1 cellular context compared by ENCODE assay signal in the genomic region with DNA sequence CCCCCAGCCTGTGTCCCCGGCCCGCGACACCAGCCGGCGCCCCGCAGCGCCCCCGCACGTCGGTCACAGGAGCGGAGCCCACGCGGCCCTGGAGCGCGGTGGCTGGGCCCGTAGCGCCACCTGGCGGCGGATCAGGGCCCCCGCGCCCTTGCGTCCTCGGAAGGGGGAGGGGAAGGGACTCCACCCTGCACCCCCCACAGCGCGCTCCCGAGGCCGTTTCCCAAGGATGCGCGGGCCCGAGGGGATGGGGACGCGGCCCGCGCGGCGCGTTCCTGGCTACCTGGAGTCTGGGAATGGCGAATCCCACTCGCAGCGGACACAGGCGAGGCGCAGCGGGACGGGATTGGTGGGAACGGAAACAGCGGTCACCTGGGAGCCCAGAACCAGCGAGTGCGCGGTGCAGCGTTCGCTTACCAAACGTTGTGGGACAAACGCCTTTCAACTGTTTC.
A peak's percentile ranks its signal among the peaks of the same experiment; 100 is the strongest.
TF ChIP-seq lines count a peak whose summit lies in the region.

No MANE protein-coding gene starts in this region.

TF ChIP-seq in K562, 482 proteins besides CTCF, POLR2A, EP300 and RAD21 (continued from another document and continues in another):
- TF ChIP-seq, protein P1, sequence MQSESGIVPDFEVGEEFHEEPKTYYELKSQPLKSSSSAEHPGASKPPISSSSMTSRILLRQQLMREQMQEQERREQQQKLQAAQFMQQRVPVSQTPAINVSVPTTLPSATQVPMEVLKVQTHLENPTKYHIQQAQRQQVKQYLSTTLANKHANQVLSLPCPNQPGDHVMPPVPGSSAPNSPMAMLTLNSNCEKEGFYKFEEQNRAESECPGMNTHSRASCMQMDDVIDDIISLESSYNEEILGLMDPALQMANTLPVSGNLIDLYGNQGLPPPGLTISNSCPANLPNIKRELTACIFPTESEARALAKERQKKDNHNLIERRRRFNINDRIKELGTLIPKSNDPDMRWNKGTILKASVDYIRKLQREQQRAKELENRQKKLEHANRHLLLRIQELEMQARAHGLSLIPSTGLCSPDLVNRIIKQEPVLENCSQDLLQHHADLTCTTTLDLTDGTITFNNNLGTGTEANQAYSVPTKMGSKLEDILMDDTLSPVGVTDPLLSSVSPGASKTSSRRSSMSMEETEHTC (IDR thresholded peaks at IDR 0.05): no peak
- TF ChIP-seq, protein P2, sequence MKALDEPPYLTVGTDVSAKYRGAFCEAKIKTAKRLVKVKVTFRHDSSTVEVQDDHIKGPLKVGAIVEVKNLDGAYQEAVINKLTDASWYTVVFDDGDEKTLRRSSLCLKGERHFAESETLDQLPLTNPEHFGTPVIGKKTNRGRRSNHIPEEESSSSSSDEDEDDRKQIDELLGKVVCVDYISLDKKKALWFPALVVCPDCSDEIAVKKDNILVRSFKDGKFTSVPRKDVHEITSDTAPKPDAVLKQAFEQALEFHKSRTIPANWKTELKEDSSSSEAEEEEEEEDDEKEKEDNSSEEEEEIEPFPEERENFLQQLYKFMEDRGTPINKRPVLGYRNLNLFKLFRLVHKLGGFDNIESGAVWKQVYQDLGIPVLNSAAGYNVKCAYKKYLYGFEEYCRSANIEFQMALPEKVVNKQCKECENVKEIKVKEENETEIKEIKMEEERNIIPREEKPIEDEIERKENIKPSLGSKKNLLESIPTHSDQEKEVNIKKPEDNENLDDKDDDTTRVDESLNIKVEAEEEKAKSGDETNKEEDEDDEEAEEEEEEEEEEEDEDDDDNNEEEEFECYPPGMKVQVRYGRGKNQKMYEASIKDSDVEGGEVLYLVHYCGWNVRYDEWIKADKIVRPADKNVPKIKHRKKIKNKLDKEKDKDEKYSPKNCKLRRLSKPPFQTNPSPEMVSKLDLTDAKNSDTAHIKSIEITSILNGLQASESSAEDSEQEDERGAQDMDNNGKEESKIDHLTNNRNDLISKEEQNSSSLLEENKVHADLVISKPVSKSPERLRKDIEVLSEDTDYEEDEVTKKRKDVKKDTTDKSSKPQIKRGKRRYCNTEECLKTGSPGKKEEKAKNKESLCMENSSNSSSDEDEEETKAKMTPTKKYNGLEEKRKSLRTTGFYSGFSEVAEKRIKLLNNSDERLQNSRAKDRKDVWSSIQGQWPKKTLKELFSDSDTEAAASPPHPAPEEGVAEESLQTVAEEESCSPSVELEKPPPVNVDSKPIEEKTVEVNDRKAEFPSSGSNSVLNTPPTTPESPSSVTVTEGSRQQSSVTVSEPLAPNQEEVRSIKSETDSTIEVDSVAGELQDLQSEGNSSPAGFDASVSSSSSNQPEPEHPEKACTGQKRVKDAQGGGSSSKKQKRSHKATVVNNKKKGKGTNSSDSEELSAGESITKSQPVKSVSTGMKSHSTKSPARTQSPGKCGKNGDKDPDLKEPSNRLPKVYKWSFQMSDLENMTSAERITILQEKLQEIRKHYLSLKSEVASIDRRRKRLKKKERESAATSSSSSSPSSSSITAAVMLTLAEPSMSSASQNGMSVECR (CRISPR knock-in tag; IDR thresholded peaks at IDR 0.05): no peak
- peak; percentile 87 for TF ChIP-seq SMC3 (conservative IDR thresholded peaks at IDR 0.05; ENCODE audit: insufficient read depth, low read depth, low read length)
- TF ChIP-seq ZNF41 (CRISPR knock-in tag; conservative IDR thresholded peaks at IDR 0.05): no peak
- TF ChIP-seq, protein P3, sequence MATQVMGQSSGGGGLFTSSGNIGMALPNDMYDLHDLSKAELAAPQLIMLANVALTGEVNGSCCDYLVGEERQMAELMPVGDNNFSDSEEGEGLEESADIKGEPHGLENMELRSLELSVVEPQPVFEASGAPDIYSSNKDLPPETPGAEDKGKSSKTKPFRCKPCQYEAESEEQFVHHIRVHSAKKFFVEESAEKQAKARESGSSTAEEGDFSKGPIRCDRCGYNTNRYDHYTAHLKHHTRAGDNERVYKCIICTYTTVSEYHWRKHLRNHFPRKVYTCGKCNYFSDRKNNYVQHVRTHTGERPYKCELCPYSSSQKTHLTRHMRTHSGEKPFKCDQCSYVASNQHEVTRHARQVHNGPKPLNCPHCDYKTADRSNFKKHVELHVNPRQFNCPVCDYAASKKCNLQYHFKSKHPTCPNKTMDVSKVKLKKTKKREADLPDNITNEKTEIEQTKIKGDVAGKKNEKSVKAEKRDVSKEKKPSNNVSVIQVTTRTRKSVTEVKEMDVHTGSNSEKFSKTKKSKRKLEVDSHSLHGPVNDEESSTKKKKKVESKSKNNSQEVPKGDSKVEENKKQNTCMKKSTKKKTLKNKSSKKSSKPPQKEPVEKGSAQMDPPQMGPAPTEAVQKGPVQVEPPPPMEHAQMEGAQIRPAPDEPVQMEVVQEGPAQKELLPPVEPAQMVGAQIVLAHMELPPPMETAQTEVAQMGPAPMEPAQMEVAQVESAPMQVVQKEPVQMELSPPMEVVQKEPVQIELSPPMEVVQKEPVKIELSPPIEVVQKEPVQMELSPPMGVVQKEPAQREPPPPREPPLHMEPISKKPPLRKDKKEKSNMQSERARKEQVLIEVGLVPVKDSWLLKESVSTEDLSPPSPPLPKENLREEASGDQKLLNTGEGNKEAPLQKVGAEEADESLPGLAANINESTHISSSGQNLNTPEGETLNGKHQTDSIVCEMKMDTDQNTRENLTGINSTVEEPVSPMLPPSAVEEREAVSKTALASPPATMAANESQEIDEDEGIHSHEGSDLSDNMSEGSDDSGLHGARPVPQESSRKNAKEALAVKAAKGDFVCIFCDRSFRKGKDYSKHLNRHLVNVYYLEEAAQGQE (CRISPR knock-in tag; IDR thresholded peaks at IDR 0.05; ENCODE audit: low read depth): no peak
- TF ChIP-seq FIP1L1 (IDR thresholded peaks at IDR 0.05; ENCODE audit: low read depth, low read length, poor library complexity, severe bottlenecking): peak; percentile 56
- TF ChIP-seq ZNF76 (CRISPR knock-in tag; IDR thresholded peaks at IDR 0.05; ENCODE audit: borderline replicate concordance): no peak
- TF ChIP-seq SREBF2 (CRISPR knock-in tag; IDR thresholded peaks at IDR 0.05): no peak
- TF ChIP-seq EGR1 (conservative IDR thresholded peaks at IDR 0.05): 0 out of 2 replicates have a peak, but pooled peaks have one; percentile 16
- no peak for TF ChIP-seq XRCC5 (IDR thresholded peaks at IDR 0.05; ENCODE audit: low read depth, low read length)
- no peak for TF ChIP-seq NR4A1 (CRISPR knock-in tag; IDR thresholded peaks at IDR 0.05)
- TF ChIP-seq NR4A1 (tag; IDR thresholded peaks at IDR 0.05): 0 out of 2 replicates have a peak, but pooled peaks have one; percentile 24
- TF ChIP-seq RB1 (IDR thresholded peaks at IDR 0.05; ENCODE audit: low read depth): peak; percentile 81; the same call in 1 of the 2 replicates
- peak in 1 of 2 experiments; percentile 59; a peak in 1 of 4 replicates for TF ChIP-seq NONO (IDR thresholded peaks at IDR 0.05; ENCODE audit: low read depth in 2 of 2, low read length in 1 of 2)
- peak; percentile 63 to 68 for TF ChIP-seq NRF1 (conservative IDR thresholded peaks at IDR 0.05 in 1 of 2, IDR thresholded peaks at IDR 0.05 in 1 of 2)
- TF ChIP-seq FOXA3 (CRISPR knock-in tag; conservative IDR thresholded peaks at IDR 0.05 in 1 of 2, IDR thresholded peaks at IDR 0.05 in 1 of 2): no peak
- TF ChIP-seq CXXC5 (CRISPR knock-in tag; IDR thresholded peaks at IDR 0.05): peak; percentile 66
- TF ChIP-seq, protein P4, sequence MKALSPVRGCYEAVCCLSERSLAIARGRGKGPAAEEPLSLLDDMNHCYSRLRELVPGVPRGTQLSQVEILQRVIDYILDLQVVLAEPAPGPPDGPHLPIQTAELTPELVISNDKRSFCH (CRISPR knock-in tag; IDR thresholded peaks at IDR 0.05): no peak
- TF ChIP-seq, protein P4 (tag; IDR thresholded peaks at IDR 0.05): peak; percentile 47; the same call in 1 of the 2 replicates
- TF ChIP-seq CCNT2 (IDR thresholded peaks at IDR 0.05; ENCODE audit: borderline replicate concordance, extremely low read depth, insufficient read length, low read depth, low read length): peak; percentile 25
- TF ChIP-seq, protein P5, sequence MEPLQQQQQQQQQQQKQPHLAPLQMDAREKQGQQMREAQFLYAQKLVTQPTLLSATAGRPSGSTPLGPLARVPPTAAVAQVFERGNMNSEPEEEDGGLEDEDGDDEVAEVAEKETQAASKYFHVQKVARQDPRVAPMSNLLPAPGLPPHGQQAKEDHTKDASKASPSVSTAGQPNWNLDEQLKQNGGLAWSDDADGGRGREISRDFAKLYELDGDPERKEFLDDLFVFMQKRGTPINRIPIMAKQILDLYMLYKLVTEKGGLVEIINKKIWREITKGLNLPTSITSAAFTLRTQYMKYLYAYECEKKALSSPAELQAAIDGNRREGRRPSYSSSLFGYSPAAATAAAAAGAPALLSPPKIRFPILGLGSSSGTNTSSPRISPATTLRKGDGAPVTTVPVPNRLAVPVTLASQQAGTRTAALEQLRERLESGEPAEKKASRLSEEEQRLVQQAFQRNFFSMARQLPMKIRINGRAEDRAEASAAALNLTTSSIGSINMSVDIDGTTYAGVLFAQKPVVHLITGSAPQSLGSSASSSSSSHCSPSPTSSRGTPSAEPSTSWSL (CRISPR knock-in tag; IDR thresholded peaks at IDR 0.05; ENCODE audit: borderline replicate concordance): no peak
- TF ChIP-seq, protein P6, sequence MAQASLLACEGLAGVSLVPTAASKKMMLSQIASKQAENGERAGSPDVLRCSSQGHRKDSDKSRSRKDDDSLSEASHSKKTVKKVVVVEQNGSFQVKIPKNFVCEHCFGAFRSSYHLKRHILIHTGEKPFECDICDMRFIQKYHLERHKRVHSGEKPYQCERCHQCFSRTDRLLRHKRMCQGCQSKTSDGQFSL (CRISPR knock-in tag; IDR thresholded peaks at IDR 0.05): peak; percentile 100
- TF ChIP-seq, protein P6 (tag; IDR thresholded peaks at IDR 0.05): peak in 1 of 2 experiments; percentile 94; a peak in 2 of 4 replicates
- TF ChIP-seq RBM15 (IDR thresholded peaks at IDR 0.05; ENCODE audit: insufficient read depth, low read length): no peak
- TF ChIP-seq JUND (IDR thresholded peaks at IDR 0.05; ENCODE audit: borderline replicate concordance, low read depth, low read length): peak; percentile 28; the same call in 1 of the 2 replicates
- TF ChIP-seq JUND (tag; IDR thresholded peaks at IDR 0.05; ENCODE audit: borderline replicate concordance, low read depth, low read length): no peak; the same call in 2 of the 3 replicates
- peak; percentile 76 for TF ChIP-seq SAFB (IDR thresholded peaks at IDR 0.05; ENCODE audit: borderline replicate concordance, low read depth, low read length)
- peak; percentile 66; the same call in 1 of the 2 replicates for TF ChIP-seq ZBTB7A (IDR thresholded peaks at IDR 0.05; ENCODE audit: borderline replicate concordance, control insufficient read depth, low read depth, low read length)
- TF ChIP-seq, protein P7, sequence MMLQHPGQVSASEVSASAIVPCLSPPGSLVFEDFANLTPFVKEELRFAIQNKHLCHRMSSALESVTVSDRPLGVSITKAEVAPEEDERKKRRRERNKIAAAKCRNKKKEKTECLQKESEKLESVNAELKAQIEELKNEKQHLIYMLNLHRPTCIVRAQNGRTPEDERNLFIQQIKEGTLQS (IDR thresholded peaks at IDR 0.05): no peak
- TF ChIP-seq, protein P7 (CRISPR knock-in tag; conservative IDR thresholded peaks at IDR 0.05): no peak
- no peak for TF ChIP-seq ARNT (IDR thresholded peaks at IDR 0.05)
- no peak for TF ChIP-seq CBX3 (IDR thresholded peaks at IDR 0.05; ENCODE audit: borderline replicate concordance in 1 of 2, low read length in 2 of 2)
- peak; percentile 42; the same call in 1 of the 2 replicates for TF ChIP-seq GATAD2B (IDR thresholded peaks at IDR 0.05; ENCODE audit: borderline replicate concordance)
- no peak for TF ChIP-seq SIN3B (IDR thresholded peaks at IDR 0.05; ENCODE audit: low read depth)
- TF ChIP-seq TAF9B (IDR thresholded peaks at IDR 0.05; ENCODE audit: partially characterized antibody): no peak
- TF ChIP-seq EP400 (IDR thresholded peaks at IDR 0.05): no peak
- TF ChIP-seq KDM1A (IDR thresholded peaks at IDR 0.05): peak in 1 of 2 experiments; percentile 42; a peak in 1 of 4 replicates
- TF ChIP-seq STAG1 (CRISPR knock-in tag; IDR thresholded peaks at IDR 0.05; ENCODE audit: borderline replicate concordance): peak; percentile 52; the same call in 1 of the 2 replicates
- TF ChIP-seq CCAR2 (IDR thresholded peaks at IDR 0.05; ENCODE audit: low read depth, low read length): no peak
- peak; percentile 45 for TF ChIP-seq MAX (CRISPR knock-in tag; IDR thresholded peaks at IDR 0.05)
- no peak for TF ChIP-seq PTRF (tag; IDR thresholded peaks at IDR 0.05)
- TF ChIP-seq, protein P8, sequence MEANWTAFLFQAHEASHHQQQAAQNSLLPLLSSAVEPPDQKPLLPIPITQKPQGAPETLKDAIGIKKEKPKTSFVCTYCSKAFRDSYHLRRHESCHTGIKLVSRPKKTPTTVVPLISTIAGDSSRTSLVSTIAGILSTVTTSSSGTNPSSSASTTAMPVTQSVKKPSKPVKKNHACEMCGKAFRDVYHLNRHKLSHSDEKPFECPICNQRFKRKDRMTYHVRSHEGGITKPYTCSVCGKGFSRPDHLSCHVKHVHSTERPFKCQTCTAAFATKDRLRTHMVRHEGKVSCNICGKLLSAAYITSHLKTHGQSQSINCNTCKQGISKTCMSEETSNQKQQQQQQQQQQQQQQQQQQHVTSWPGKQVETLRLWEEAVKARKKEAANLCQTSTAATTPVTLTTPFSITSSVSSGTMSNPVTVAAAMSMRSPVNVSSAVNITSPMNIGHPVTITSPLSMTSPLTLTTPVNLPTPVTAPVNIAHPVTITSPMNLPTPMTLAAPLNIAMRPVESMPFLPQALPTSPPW (CRISPR knock-in tag; IDR thresholded peaks at IDR 0.05): peak; percentile 76
- no peak for TF ChIP-seq HLTF (IDR thresholded peaks at IDR 0.05)
- TF ChIP-seq, protein P9, sequence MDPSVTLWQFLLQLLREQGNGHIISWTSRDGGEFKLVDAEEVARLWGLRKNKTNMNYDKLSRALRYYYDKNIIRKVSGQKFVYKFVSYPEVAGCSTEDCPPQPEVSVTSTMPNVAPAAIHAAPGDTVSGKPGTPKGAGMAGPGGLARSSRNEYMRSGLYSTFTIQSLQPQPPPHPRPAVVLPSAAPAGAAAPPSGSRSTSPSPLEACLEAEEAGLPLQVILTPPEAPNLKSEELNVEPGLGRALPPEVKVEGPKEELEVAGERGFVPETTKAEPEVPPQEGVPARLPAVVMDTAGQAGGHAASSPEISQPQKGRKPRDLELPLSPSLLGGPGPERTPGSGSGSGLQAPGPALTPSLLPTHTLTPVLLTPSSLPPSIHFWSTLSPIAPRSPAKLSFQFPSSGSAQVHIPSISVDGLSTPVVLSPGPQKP (CRISPR knock-in tag; IDR thresholded peaks at IDR 0.05): no peak
